Comparison of ENCODE assay signal across 8 cellular contexts in genomic region chrX:154412468-154412867, GRCh38. TPM values are rescaled to one million over a fixed set of nuclear protein-coding genes. Genes with fewer than 3 reads are reported as not detected.
DNase-seq lines count a peak whose midpoint lies in the region; ATAC-seq and TF ChIP-seq lines count a peak whose summit lies in the region.

No MANE protein-coding gene starts in this region.

- no peaks in the 10 kb centered on the region for H3K9me3 Mint-ChIP-seq in memory B cell

- DNase-seq in AML-193 (lab: John Stamatoyannopoulos, UW) (peak; percentile 55 to 60), body of pancreas (no peak), memory B cell (ENCODE audit: low spot score in 2 of 2) (no peak), vagina (ENCODE audit: extremely low spot score in 2 of 2) (peak in 1 of 2 donors; percentile 91), NCI-H1930 (lab: John Stamatoyannopoulos, UW) (no peak), NCI-H1417 (lab: John Stamatoyannopoulos, UW) (no peak)

- no peak for TF ChIP-seq POLR2A in body of pancreas (IDR thresholded peaks at IDR 0.05)
- no peak for TF ChIP-seq POLR2A in vagina (IDR thresholded peaks at IDR 0.05)

- no peaks in the 10 kb centered on the region for H3K27me3 ChIP-seq in body of pancreas
- no peaks in the 10 kb centered on the region for H3K27me3 ChIP-seq in vagina

- H3K4me1 ChIP-seq in body of pancreas (peaks cover 12% of the 10 kb centered on the region), vagina (peaks cover 10% of the 10 kb centered on the region)

- H3K36me3 ChIP-seq in KOPT-K1 (ENCODE audit: insufficient read depth, low read length): peaks cover 7% of the 10 kb centered on the region; the same call in 1 of the 2 replicates
- H3K36me3 ChIP-seq in body of pancreas (replicated peaks in 1 of 2; ENCODE audit: insufficient read depth in 1 of 2, low read depth in 2 of 2): no peaks in the 10 kb centered on the region
- H3K36me3 ChIP-seq in vagina: no peaks in the 10 kb centered on the region

- intact Hi-C loops in body of pancreas (cut with DNase I) (no loop called here), vagina (cut with DNase I) (loop anchor here (5.0 kb wide), 1 partner anchor 120 kb away; no protein-coding TSS in a partner anchor)

- peak overlapping the region; percentile 86 for H3K27ac ChIP-seq in KOPT-K1 (ENCODE audit: low read depth, low read length, poor library complexity, severe bottlenecking)
- peak overlapping the region in 3 of 4 donors; percentile 77 to 90 (median 84) for H3K27ac ChIP-seq in body of pancreas
- H3K27ac ChIP-seq in vagina: peak overlapping the region; percentile 85

- TF ChIP-seq CTCF in body of pancreas (IDR thresholded peaks at IDR 0.05) (no peak), vagina (IDR thresholded peaks at IDR 0.05) (no peak)

- peak overlapping the region; percentile 81 for H3K4me3 Mint-ChIP-seq in memory B cell

- ATAC-seq in body of pancreas (no peak), memory B cell (ENCODE audit: low read depth) (peak; percentile 68), HG02973 (IDR thresholded peaks at IDR 0.05; ENCODE audit: unreplicated experiment) (no peak)

- no peak overlapping the region for H3K4me3 ChIP-seq in body of pancreas
- peak overlapping the region; percentile 54 to 59 for H3K4me3 ChIP-seq in vagina

- 20% methylated on average over 2 of the region's 4 CpGs; no CpG with 5 or more reads in 1 of the 2 donors for WGBS in body of pancreas, 2 donors

- H3K9me3 ChIP-seq in KOPT-K1 (ENCODE audit: insufficient read depth, low read length, poor library complexity, severe bottlenecking) (no peaks in the 10 kb centered on the region), body of pancreas (no peaks in the 10 kb centered on the region), vagina (no peaks in the 10 kb centered on the region)

- peak overlapping the region; percentile 73 for H3K27ac Mint-ChIP-seq in memory B cell

- H3K36me3 Mint-ChIP-seq in memory B cell: peaks cover 6% of the 10 kb centered on the region

- peaks cover 17% of the 10 kb centered on the region for H3K4me1 Mint-ChIP-seq in memory B cell

- H3K27me3 Mint-ChIP-seq in memory B cell: no peaks in the 10 kb centered on the region

RNA-seq across cellular contexts. Expression of gene TAFAZZIN, which starts 1.1 kb away (rescaled TPM):
- 10 to 100 TPM; 42.0 to 97.6 TPM for total RNA-seq in body of pancreas
- total RNA-seq in vagina: 59.2 TPM

RNA-seq across cellular contexts. Expression of gene DNASE1L1, which starts 3.4 kb away (rescaled TPM):
- total RNA-seq in body of pancreas (10 to 100 TPM in 1 of 2 donors, 1 to 10 TPM in 1; 9.6 to 16.1 TPM), vagina (52.1 TPM)

RNA-seq across cellular contexts. Expression of gene RPL10, which starts 14.3 kb away (rescaled TPM):
- total RNA-seq in body of pancreas (1,000 to 10,000 TPM; 1,426 to 2,757 TPM), vagina (3,948 TPM)

RNA-seq across cellular contexts. Expression of gene ATP6AP1, which starts 16.0 kb away (rescaled TPM):
- total RNA-seq in body of pancreas (10 to 100 TPM; 49.8 to 51.4 TPM), vagina (54.5 TPM)

RNA-seq across cellular contexts. Expression of gene GDI1, which starts 24.5 kb away (rescaled TPM):
- 10 to 100 TPM; 68.5 to 83.4 TPM for total RNA-seq in body of pancreas
- total RNA-seq in vagina: 116 TPM

Comparison
In these comparisons a context has a peak if more than half of its experiments do, and no peak if none do; other contexts are left out.
1. DNase-seq: peak in AML-193 (2 of 2); none in body of pancreas (0 of 4), memory B cell (0 of 2), NCI-H1930 (0 of 2) and NCI-H1417 (0 of 3).
2. H3K4me3 ChIP-seq: peak in vagina (2 of 2); none in body of pancreas (0 of 2).
3. Peak in every context shown above with its lines, with median percentiles within 50 percentile points of each other: H3K27ac ChIP-seq.